In the genomic region with DNA sequence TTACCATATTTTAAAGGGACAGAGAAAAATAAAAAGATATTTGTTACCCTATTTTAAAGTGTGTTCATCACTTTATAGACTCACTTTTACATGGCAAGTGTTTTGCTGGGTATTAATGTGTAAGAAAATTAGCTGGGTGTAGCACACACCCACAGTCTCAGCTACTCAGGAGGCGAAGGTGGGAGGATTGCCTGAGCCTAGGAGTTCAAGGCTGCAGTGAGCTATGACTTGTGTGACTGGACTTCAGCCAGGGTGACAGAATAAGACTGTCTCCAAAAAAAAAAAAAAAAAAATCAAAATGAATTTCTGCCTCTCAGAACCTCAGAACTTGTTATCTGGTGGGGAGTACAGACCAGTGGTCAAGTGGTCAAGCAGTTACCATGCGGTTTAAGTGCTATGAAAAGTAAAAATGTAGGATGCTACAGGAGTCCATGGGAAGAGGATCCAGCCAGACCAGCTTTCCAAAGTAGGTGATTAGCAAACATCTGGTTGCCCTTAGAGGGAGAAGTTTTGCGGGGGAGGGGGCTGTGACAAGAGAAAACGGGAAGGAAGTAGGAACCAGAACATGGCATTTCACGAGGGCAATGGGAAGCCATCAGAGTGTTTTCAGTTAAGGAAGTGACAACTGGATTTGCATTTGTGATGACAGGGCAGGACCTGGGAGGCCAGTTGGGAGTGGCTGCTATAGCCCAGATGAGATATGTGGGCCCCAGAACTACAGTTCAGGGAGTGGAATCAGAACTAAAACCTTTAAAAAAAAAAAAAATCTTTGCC, we compare ENCODE assay signal across 10 cellular contexts. TPM values are rescaled to one million over a fixed set of nuclear protein-coding genes. Genes with fewer than 3 reads are reported as not detected.
DNase-seq lines count a peak whose midpoint lies in the region; ATAC-seq and TF ChIP-seq lines count a peak whose summit lies in the region.
"Had no signal": no experiment of that assay in that cellular context is flagged by ENCODE, and none has a peak within 500 bp of the region (broad histone marks: within the 10 kb centered on the region; RNA-seq: fewer than 3 reads in every experiment).

No MANE protein-coding gene starts in this region.

- intact Hi-C loops in psoas muscle (cut with DNase I): no loop called here

- peaks cover 15% of the 10 kb centered on the region for H3K27me3 Mint-ChIP-seq in T-helper 17 cell

- ATAC-seq in T-helper 17 cell (no peak), psoas muscle (peak in 3 of 4 donors; percentile 35 to 43 (median 39)), GM18517 (IDR thresholded peaks at IDR 0.05; ENCODE audit: unreplicated experiment) (no peak)

- WGBS in psoas muscle, 3 donors: 66 to 72% (median 67%) methylated on average over 5 of the region's 5 CpGs

- H3K36me3 Mint-ChIP-seq in T-helper 17 cell (ENCODE audit: low read depth): peaks cover 2% of the 10 kb centered on the region

- no peaks in the 10 kb centered on the region for H3K9me3 ChIP-seq in T-helper 17 cell (ENCODE audit: control insufficient read depth, low read length, poor library complexity, severe bottlenecking)
- no peaks in the 10 kb centered on the region for H3K9me3 ChIP-seq in right atrium auricular region
- H3K9me3 ChIP-seq in psoas muscle: no peaks in the 10 kb centered on the region

- peaks cover 18% of the 10 kb centered on the region for H3K36me3 ChIP-seq in right atrium auricular region
- peaks cover 0 to 43% of the 10 kb centered on the region in 2 donors for H3K36me3 ChIP-seq in psoas muscle (ENCODE audit: insufficient read depth in 1 of 2, low read depth in 1 of 2)

- H3K4me3 ChIP-seq in right atrium auricular region (no peak overlapping the region), psoas muscle (no peak overlapping the region)

- peak overlapping the region in 1 of 2 donors; percentile 45 for H3K27ac ChIP-seq in right atrium auricular region
- no peak overlapping the region for H3K27ac ChIP-seq in psoas muscle

- peak overlapping the region; percentile 51 for H3K27ac Mint-ChIP-seq in T-helper 17 cell

- TF ChIP-seq CTCF in right atrium auricular region (IDR thresholded peaks at IDR 0.05): no peak
- TF ChIP-seq CTCF in psoas muscle (IDR thresholded peaks at IDR 0.05): no peak

- peaks cover 6% of the 10 kb centered on the region for H3K4me1 Mint-ChIP-seq in T-helper 17 cell

- DNase-seq in GF-D8 (lab: John Stamatoyannopoulos, UW) (peak; percentile 88), T-helper 17 cell (no peak), right atrium auricular region (ENCODE audit: low spot score) (peak; percentile 61), psoas muscle (peak in 1 of 2 donors; percentile 26), NCI-H2107 treated with DMSO at 0.1 percent for 48 hours (lab: John Stamatoyannopoulos, UW; ENCODE audit: unreplicated experiment) (no peak), NCI-H446 treated with DMSO at 0.1 percent for 48 hours (lab: John Stamatoyannopoulos, UW) (no peak), SK-N-DZ (ENCODE audit: low spot score) (no peak)
- DNase-seq: activated naive CD4-positive, alpha-beta T cell treated with anti-CD3 and anti-CD28 coated beads, Interleukin-2, amount 50 U/mL, for 16 hours; effector memory CD4-positive, alpha-beta T cell had no signal

- H3K27me3 ChIP-seq in right atrium auricular region (no peaks in the 10 kb centered on the region), psoas muscle (ENCODE audit: insufficient read depth in 3 of 3, low read length in 2 of 3) (no peaks in the 10 kb centered on the region)

- no peak overlapping the region for H3K4me3 Mint-ChIP-seq in T-helper 17 cell

- H3K4me1 ChIP-seq in right atrium auricular region: no peaks in the 10 kb centered on the region
- peaks cover 3% of the 10 kb centered on the region for H3K4me1 ChIP-seq in psoas muscle

RNA-seq across cellular contexts. Expression of gene CNEP1R1, which starts 13.9 kb away (rescaled TPM):
- total RNA-seq in T-helper 17 cell: 10 to 100 TPM; 32.6 to 32.8 TPM
- 10 to 100 TPM; 11.6 to 13.3 TPM for total RNA-seq in right atrium auricular region
- total RNA-seq in psoas muscle: 10 to 100 TPM; 10.9 to 15.8 (median 14.8) TPM
- 10 to 100 TPM; 11.6 to 45.5 (median 16.2) TPM for polyA plus RNA-seq in psoas muscle
- 13.5 and 14.9 TPM in 2 replicates for polyA plus RNA-seq in SK-N-DZ (2014; cell fraction: cytosol; rRNA removed)
- 17.9 and 19.6 TPM in 2 replicates for polyA plus RNA-seq in SK-N-DZ (2014; cell fraction: nucleus; rRNA removed)

RNA-seq across cellular contexts. Expression of gene HEATR3, which starts 26.8 kb away (rescaled TPM):
- total RNA-seq in T-helper 17 cell (10 to 100 TPM; 10.9 to 12.0 TPM), right atrium auricular region (10 to 100 TPM in 1 of 2 donors, 1 to 10 TPM in 1; 5.6 to 11.7 TPM), psoas muscle (10 to 100 TPM in 3 of 4 donors, 1 to 10 TPM in 1; 9.2 to 20.9 (median 13.4) TPM)
- polyA plus RNA-seq in psoas muscle: 10 to 100 TPM in 2 of 3 donors, 1 to 10 TPM in 1; 8.6 to 12.1 (median 10.4) TPM
- 26.8 and 43.5 TPM in 2 replicates for polyA plus RNA-seq in SK-N-DZ (2014; cell fraction: cytosol; rRNA removed)
- 50.7 and 85.1 TPM in 2 replicates for polyA plus RNA-seq in SK-N-DZ (2014; cell fraction: nucleus; rRNA removed)

Comparison
In these comparisons a context has a peak if more than half of its experiments do, and no peak if none do; other contexts are left out.
1. DNase-seq: peak in GF-D8 (single experiment) and right atrium auricular region (single experiment); none in T-helper 17 cell (0 of 3), NCI-H2107 treated with DMSO at 0.1 percent for 48 hours (single experiment), NCI-H446 treated with DMSO at 0.1 percent for 48 hours (single experiment) and SK-N-DZ (single experiment).
2. ATAC-seq: peak in psoas muscle (3 of 4); none in T-helper 17 cell (single experiment) and GM18517 (single experiment).